Comparison of ENCODE assay signal across 8 cellular contexts in the genomic region with DNA sequence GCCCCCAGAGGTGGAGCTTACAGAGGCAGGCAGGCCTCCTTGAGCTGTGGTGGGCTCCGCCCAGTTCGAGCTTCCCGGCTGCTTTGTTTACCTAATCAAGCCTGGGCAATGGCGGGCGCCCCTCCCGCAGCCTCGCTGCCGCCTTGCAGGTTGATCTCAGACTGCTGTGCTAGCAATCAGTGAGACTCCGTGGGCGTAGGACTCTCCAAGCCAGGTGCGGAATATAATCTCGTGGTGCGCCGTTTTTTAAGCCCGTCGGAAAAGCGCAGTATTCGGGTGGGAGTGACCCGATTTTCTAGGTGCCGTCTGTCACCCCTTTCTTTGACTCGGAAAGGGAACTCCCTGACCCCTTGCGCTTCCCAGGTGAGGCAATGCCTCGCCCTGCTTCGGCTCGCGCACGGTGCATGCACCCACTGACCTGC. TPM values are rescaled to one million over a fixed set of nuclear protein-coding genes. Genes with fewer than 3 reads are reported as not detected.
A peak's percentile ranks its signal among the peaks of the same experiment; 100 is the strongest.
DNase-seq lines count a peak whose midpoint lies in the region; ATAC-seq and TF ChIP-seq lines count a peak whose summit lies in the region.
"Not testable (repeated sequence)": the region's sequence is repeated elsewhere in the genome, so short reads cannot be mapped to it uniquely, and the experiment has no call there.

No MANE protein-coding gene starts in this region.

- not testable (repeated sequence) for H3K79me2 ChIP-seq in ACC112 (ENCODE audit: control insufficient read depth, insufficient read depth, low read length, unreplicated experiment)

- H3K9me3 Mint-ChIP-seq in naive thymus-derived CD4-positive, alpha-beta T cell: not testable (repeated sequence)

- 42% methylated on average over 18 of the region's 27 CpGs for WGBS in right cardiac atrium

- not testable (repeated sequence) for ATAC-seq in right cardiac atrium; naive thymus-derived CD4-positive, alpha-beta T cell

- peak overlapping the region in 8 of 9 donors; percentile 69 to 94 (median 84) for H3K27ac Mint-ChIP-seq in naive thymus-derived CD4-positive, alpha-beta T cell

- H3K27me3 ChIP-seq in ACC112 (ENCODE audit: insufficient read depth, low read length); HUES48 (ENCODE audit: control insufficient read depth, insufficient read depth, low read length); dorsolateral prefrontal cortex; right cardiac atrium (ENCODE audit: control insufficient read depth, insufficient read depth); naive thymus-derived CD4-positive, alpha-beta T cell (ENCODE audit: control insufficient read depth in 2 of 2, insufficient read depth in 2 of 2, low read length in 2 of 2): not testable (repeated sequence)

- intact Hi-C loops in dorsolateral prefrontal cortex (cut with DNase I); right cardiac atrium (cut with DNase I): not testable (repeated sequence)
- intact Hi-C loops in naive thymus-derived CD4-positive, alpha-beta T cell (cut with micrococcal nuclease): loop anchor here (1.0 kb wide), 3 partner anchors 26 to 35 kb away; a partner anchor contains a TSS

- not testable (repeated sequence) for H2AFZ ChIP-seq in ACC112 (ENCODE audit: low read length, unreplicated experiment)

- peaks cover 0 to 20% (median 9%) of the 10 kb centered on the region in 7 donors for H3K4me1 Mint-ChIP-seq in naive thymus-derived CD4-positive, alpha-beta T cell

- not testable (repeated sequence) for H3K27ac ChIP-seq in ACC112 (ENCODE audit: low read depth, low read length); right cardiac atrium (ENCODE audit: low read length); naive thymus-derived CD4-positive, alpha-beta T cell (ENCODE audit: low read depth, low read length)
- H3K27ac ChIP-seq in HUES48 (ENCODE audit: low read depth, low read length) (peak overlapping the region; percentile 55), dorsolateral prefrontal cortex (peak overlapping the region in 1 of 59 donors; percentile 24)

- DNase-seq in T-helper 2 cell: peak in 4 of 5 experiments; percentile 15 to 55 (median 16)
- DNase-seq in activated gamma-delta T cell (lab: John Stamatoyannopoulos, UW): peak; percentile 30
- DNase-seq in dorsolateral prefrontal cortex: not testable (repeated sequence)
- DNase-seq in right cardiac atrium: peak in 2 of 3 donors; percentile 56
- DNase-seq in naive thymus-derived CD4-positive, alpha-beta T cell: peak in 8 of 9 donors; percentile 33 to 68 (median 52)
- DNase-seq in stimulated activated CD4-positive, alpha-beta T cell treated with anti-CD3 and anti-CD28 coated beads, Interleukin-2, amount 100 ng/mL, for 4 hours (ENCODE audit: low read depth): peak; percentile 18

- POLR2A ChIA-PET in naive thymus-derived CD4-positive, alpha-beta T cell (lab: Charles Lee): interaction anchor here (1.0 to 2.8 kb wide), 4 partner anchors 18 to 36 kb away, joined by 5 to 12 read pairs (median 8); a partner anchor contains a TSS

- not testable (repeated sequence) for H3K4me1 ChIP-seq in ACC112 (ENCODE audit: control insufficient read depth, insufficient read depth, low read length, unreplicated experiment); right cardiac atrium (ENCODE audit: control insufficient read depth, insufficient read depth, low read length); naive thymus-derived CD4-positive, alpha-beta T cell (ENCODE audit: control insufficient read depth in 2 of 2, insufficient read depth in 2 of 2, low read length in 2 of 2)
- H3K4me1 ChIP-seq in HUES48 (ENCODE audit: control insufficient read depth, insufficient read depth, low read length): peaks cover 37% of the 10 kb centered on the region

- H3K9ac ChIP-seq in HUES48 (ENCODE audit: low read depth, low read length): peak overlapping the region; percentile 84

- H3K36me3 Mint-ChIP-seq in naive thymus-derived CD4-positive, alpha-beta T cell: not testable (repeated sequence)

- not testable (repeated sequence) for H3K36me3 ChIP-seq in ACC112 (ENCODE audit: insufficient read depth, low read length); HUES48 (ENCODE audit: control insufficient read depth, insufficient read depth, low read length); naive thymus-derived CD4-positive, alpha-beta T cell (ENCODE audit: control insufficient read depth in 2 of 3, insufficient read depth in 3 of 3, low read length in 3 of 3)

- not testable (repeated sequence) for H3K9me3 ChIP-seq in HUES48 (ENCODE audit: control insufficient read depth, insufficient read depth, low read length); right cardiac atrium (ENCODE audit: control insufficient read depth, low read length); naive thymus-derived CD4-positive, alpha-beta T cell (ENCODE audit: control insufficient read depth in 2 of 3, low read length in 3 of 3)

- CTCF ChIA-PET in naive thymus-derived CD4-positive, alpha-beta T cell (lab: Charles Lee): interaction anchor here (0.6 to 0.9 kb wide), 2 partner anchors 29 to 711 kb away, joined by 3 read pairs; no protein-coding TSS in a partner anchor

- not testable (repeated sequence) for H3K27me3 Mint-ChIP-seq in naive thymus-derived CD4-positive, alpha-beta T cell

- H3K4me3 ChIP-seq in ACC112 (ENCODE audit: low read depth, low read length) (peak overlapping the region; percentile 92), HUES48 (ENCODE audit: low read depth, low read length) (peak overlapping the region; percentile 83), dorsolateral prefrontal cortex (peak overlapping the region in 56 of 59 donors; percentile 13 to 65 (median 49)), right cardiac atrium (ENCODE audit: low read length) (peak overlapping the region; percentile 35)
- H3K4me3 ChIP-seq in naive thymus-derived CD4-positive, alpha-beta T cell (ENCODE audit: low read length): peak overlapping the region; percentile 27

- TF ChIP-seq CTCF in dorsolateral prefrontal cortex (IDR thresholded peaks at IDR 0.05 in 54 of 56, conservative IDR thresholded peaks at IDR 0.05 in 2 of 56; ENCODE audit: low read depth in 1 of 56, partially characterized antibody in 56 of 56): not testable (repeated sequence)

- H3K4me3 Mint-ChIP-seq in naive thymus-derived CD4-positive, alpha-beta T cell: peak overlapping the region in 1 of 10 donors; percentile 85

RNA-seq across cellular contexts. Expression of a gene that starts 25.8 kb away (rescaled TPM):
- total RNA-seq in dorsolateral prefrontal cortex (100 to 1,000 TPM in 91 of 120 experiments, 10 to 100 TPM in 29; 51.6 to 172 (median 114) TPM), right cardiac atrium (10 to 100 TPM; 29.4 to 40.5 (median 37.9) TPM)
- 9.5 TPM for polyA plus RNA-seq in right cardiac atrium
- total RNA-seq in naive thymus-derived CD4-positive, alpha-beta T cell: 10 to 100 TPM; 12.8 to 33.7 (median 22.3) TPM
- 10 to 100 TPM; 13.1 to 18.3 TPM for polyA plus RNA-seq in naive thymus-derived CD4-positive, alpha-beta T cell

RNA-seq across cellular contexts. Expression of a gene that starts 36.0 kb away (rescaled TPM):
- total RNA-seq in dorsolateral prefrontal cortex (10 to 100 TPM; 18.6 to 58.3 (median 34.2) TPM), right cardiac atrium (10 to 100 TPM in 1 of 4 donors, 1 to 10 TPM in 3; 5.8 to 14.0 (median 8.8) TPM)
- 7.5 TPM for polyA plus RNA-seq in right cardiac atrium
- total RNA-seq in naive thymus-derived CD4-positive, alpha-beta T cell: 10 to 100 TPM; 40.9 to 85.3 (median 71.3) TPM
- 10 to 100 TPM; 62.6 to 64.8 TPM for polyA plus RNA-seq in naive thymus-derived CD4-positive, alpha-beta T cell

Comparison
In these comparisons a context has a peak if more than half of its experiments do, and no peak if none do; other contexts are left out.
1. H3K4me3 ChIP-seq: peak in every context shown above with its lines; median percentile 92 in ACC112; 83 in HUES48; 49 in dorsolateral prefrontal cortex; 35 in right cardiac atrium; 27 in naive thymus-derived CD4-positive, alpha-beta T cell.